ENCODE assay signal across 21 cellular contexts in the genomic region with DNA sequence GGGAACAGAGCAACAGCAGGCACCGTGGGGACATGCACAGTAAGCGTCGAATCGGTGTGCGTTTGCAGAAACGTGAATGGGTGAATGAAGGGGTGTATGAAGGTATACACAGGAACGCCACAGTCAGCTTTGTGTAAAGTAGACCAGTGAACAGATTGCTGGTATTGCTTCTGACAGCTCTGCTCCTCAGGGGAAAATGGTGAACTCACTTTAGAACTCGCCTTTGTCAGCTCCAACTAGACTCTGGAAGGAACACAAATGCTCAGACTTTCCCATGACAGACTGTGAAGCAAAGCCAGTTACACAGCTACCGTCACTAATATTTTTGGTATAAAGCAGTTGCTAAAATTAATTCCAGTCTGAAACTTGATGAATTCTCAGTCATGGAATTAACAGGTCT.
A peak's percentile ranks its signal among the peaks of the same experiment; 100 is the strongest.
DNase-seq lines count a peak whose midpoint lies in the region; ATAC-seq, FAIRE-seq and TF ChIP-seq lines count a peak whose summit lies in the region.
"Had no signal": no experiment of that assay in that cellular context is flagged by ENCODE, and none has a peak within 500 bp of the region (broad histone marks: within the 10 kb centered on the region; RNA-seq: fewer than 3 reads in every experiment).

No MANE protein-coding gene starts in this region.

- CTCF ChIA-PET in K562 (lab: Yijun Ruan, JAX; ENCODE audit: low intra/inter-chr PET ratio): no interaction called here

- FAIRE-seq in K562 (lab: Jason Lieb, UNC): no peak
- FAIRE-seq: bronchial epithelial cell, GM12891, HTR-8/SVneo had no signal

- peak overlapping the region; percentile 20; the same call in 1 of the 3 replicates for H3K27ac ChIP-seq in K562 (ENCODE audit: extremely low read depth, low read depth, low read length)
- peak overlapping the region; percentile 28 for H3K27ac ChIP-seq in right cardiac atrium (ENCODE audit: low read length)
- H3K27ac ChIP-seq in smooth muscle cell (ENCODE audit: low read depth): peak overlapping the region; percentile 42
- H3K27ac ChIP-seq in prostate gland: no peak overlapping the region
- H3K27ac ChIP-seq: SJCRH30, spleen had no signal

- no peaks in the 10 kb centered on the region for H3K27me3 ChIP-seq in K562 (ENCODE audit: control insufficient read depth in 2 of 2, insufficient read depth in 2 of 2, low read length in 2 of 2)
- H3K27me3 ChIP-seq in right cardiac atrium (ENCODE audit: control insufficient read depth, insufficient read depth): no peaks in the 10 kb centered on the region
- no peaks in the 10 kb centered on the region for H3K27me3 ChIP-seq in smooth muscle cell (ENCODE audit: low read depth)
- no peaks in the 10 kb centered on the region for H3K27me3 ChIP-seq in prostate gland (replicated peaks; ENCODE audit: insufficient read depth)
- H3K27me3 ChIP-seq: SJCRH30, spleen had no signal

- peaks cover 3% of the 10 kb centered on the region for H3F3A ChIP-seq in smooth muscle cell (ENCODE audit: low read depth)

- H3K36me3 ChIP-seq in K562 (ENCODE audit: control insufficient read depth, insufficient read depth, low read length) (no peaks in the 10 kb centered on the region; the same call in 1 of the 3 replicates), smooth muscle cell (ENCODE audit: low read depth) (no peaks in the 10 kb centered on the region), prostate gland (no peaks in the 10 kb centered on the region)
- H3K36me3 ChIP-seq: SJCRH30 had no signal

- TF ChIP-seq CTCF in K562 (IDR thresholded peaks at IDR 0.05 in 2 of 3, conservative IDR thresholded peaks at IDR 0.05 in 1 of 3; ENCODE audit: insufficient read depth in 2 of 3, low read depth in 1 of 3, low read length in 3 of 3): no peak
- no peak for TF ChIP-seq CTCF in smooth muscle cell (IDR thresholded peaks at IDR 0.05; ENCODE audit: borderline replicate concordance, insufficient read depth, poor library complexity, severe bottlenecking)
- no peak for TF ChIP-seq CTCF in prostate gland (IDR thresholded peaks at IDR 0.05)

- BruUV-seq in K562 (replicated peaks; lab: Mats Ljungman, UMichigan): no TSS peak

- TF ChIP-seq POLR2A in K562 (conservative IDR thresholded peaks at IDR 0.05): no peak
- TF ChIP-seq POLR2A in prostate gland (IDR thresholded peaks at IDR 0.05): no peak

- H3K9me1 ChIP-seq in K562 (ENCODE audit: control insufficient read depth, insufficient read depth, low read length): no peaks in the 10 kb centered on the region

- H2AFZ ChIP-seq in K562 (ENCODE audit: low read depth, low read length): no peak overlapping the region
- H2AFZ ChIP-seq in smooth muscle cell (ENCODE audit: low read depth): no peak overlapping the region

- peaks cover 91% of the 10 kb centered on the region for H3K79me2 ChIP-seq in K562 (ENCODE audit: control insufficient read depth, insufficient read depth, low read length)
- H3K79me2 ChIP-seq in smooth muscle cell (ENCODE audit: low read depth): peaks cover 100% of the 10 kb centered on the region

- POLR2A ChIA-PET in K562 (lab: Yijun Ruan, JAX): interaction anchor here (0.6 to 1.5 kb wide), 4 partner anchors 9 to 310 kb away, joined by 3 to 7 read pairs (median 4); no protein-coding TSS in a partner anchor

- H3K9me3 ChIP-seq in K562 (replicated peaks; ENCODE audit: control insufficient read depth, insufficient read depth, low read depth, low read length) (no peaks in the 10 kb centered on the region), right cardiac atrium (ENCODE audit: control insufficient read depth, low read length) (no peaks in the 10 kb centered on the region), smooth muscle cell (replicated peaks; ENCODE audit: low read depth) (no peaks in the 10 kb centered on the region), prostate gland (no peaks in the 10 kb centered on the region)
- H3K9me3 ChIP-seq: SJCRH30, spleen had no signal

- no peak for TF ChIP-seq EP300 in K562 (IDR thresholded peaks at IDR 0.05; ENCODE audit: low read length)

- peak; percentile 81 for DNase-seq in G401 (ENCODE audit: low spot score)
- no peak for DNase-seq in K562 (ENCODE audit: extremely low read depth in 1 of 4, low spot score in 3 of 4)
- DNase-seq in right cardiac atrium: no peak
- DNase-seq in smooth muscle cell (lab: John Stamatoyannopoulos, UW; ENCODE audit: unreplicated experiment): no peak
- no peak for DNase-seq in OCI-M1 (lab: John Stamatoyannopoulos, UW)
- DNase-seq in prostate gland (ENCODE audit: low spot score): no peak
- DNase-seq: activated CD4-positive, alpha-beta T cell treated with anti-CD3 and anti-CD28 coated beads, Interleukin-2, amount 50 U/mL, for 1 hour; CD4-positive, CD25-positive, alpha-beta regulatory T cell; DMS153; kidney glomerular epithelial cell; naive thymus-derived CD4-positive, alpha-beta T cell; NCI-H1092; NCI-H2029; SJCRH30; stimulated activated CD4-positive, alpha-beta T cell treated with anti-CD3 and anti-CD28 coated beads, Interleukin-4, amount 100 ng/mL, for 4 hours had no signal

- no peak for TF ChIP-seq RAD21 in K562 (CRISPR knock-in tag; conservative IDR thresholded peaks at IDR 0.05 in 1 of 2, IDR thresholded peaks at IDR 0.05 in 1 of 2)

- H4K20me1 ChIP-seq in K562 (replicated peaks; ENCODE audit: control insufficient read depth, insufficient read depth, low read length) (peaks cover 12% of the 10 kb centered on the region), smooth muscle cell (ENCODE audit: low read depth) (peaks cover 97% of the 10 kb centered on the region)

- peak; percentile 13; the same call in 1 of the 3 replicates for ATAC-seq in K562
- peak; percentile 39 to 40 for ATAC-seq in right cardiac atrium
- ATAC-seq in HG02840 (IDR thresholded peaks at IDR 0.05; ENCODE audit: low FRiP score, unreplicated experiment): no peak
- no peak for ATAC-seq in HG02759 (IDR thresholded peaks at IDR 0.05; ENCODE audit: unreplicated experiment)

- in situ Hi-C loops in G401 (cut with HindIII; ENCODE audit: low sequenced_read_pairs) (loop anchor here (5.0 kb wide), 1 partner anchor 41 kb away; no protein-coding TSS in a partner anchor), K562 (cut with MboI) (no loop called here)

- peaks cover 12 to 18% of the 10 kb centered on the region in 2 experiments for H3K4me1 ChIP-seq in K562 (replicated peaks in 1 of 2; ENCODE audit: control insufficient read depth in 2 of 2, insufficient read depth in 2 of 2, low read length in 2 of 2)
- H3K4me1 ChIP-seq in right cardiac atrium (ENCODE audit: control insufficient read depth, insufficient read depth, low read length): peaks cover 14% of the 10 kb centered on the region
- H3K4me1 ChIP-seq in smooth muscle cell (ENCODE audit: low read depth): peaks cover 11% of the 10 kb centered on the region
- H3K4me1 ChIP-seq in prostate gland (replicated peaks): peaks cover 14% of the 10 kb centered on the region
- H3K4me1 ChIP-seq: SJCRH30 had no signal

- H3K9ac ChIP-seq in K562 (ENCODE audit: insufficient read depth in 1 of 2, low read depth in 2 of 2, low read length in 2 of 2) (peak overlapping the region in 1 of 2 experiments; percentile 85; a peak in 2 of 4 replicates), smooth muscle cell (ENCODE audit: low read depth) (no peak overlapping the region)

- H3K4me2 ChIP-seq in K562 (ENCODE audit: insufficient read depth, low read length) (no peak overlapping the region; the same call in 1 of the 2 replicates), smooth muscle cell (no peak overlapping the region)

- no peak overlapping the region for H3K4me3 ChIP-seq in K562
- no peak overlapping the region for H3K4me3 ChIP-seq in right cardiac atrium (ENCODE audit: low read length)
- H3K4me3 ChIP-seq in smooth muscle cell: no peak overlapping the region
- no peak overlapping the region for H3K4me3 ChIP-seq in prostate gland
- H3K4me3 ChIP-seq: SJCRH30, spleen had no signal

- WGBS in K562 (ENCODE audit: insufficient coverage, low coverage, missing lambda C conversion rate): 81% methylated on average over 9 of the region's 9 CpGs
- 72% methylated on average over 9 of the region's 9 CpGs for WGBS in right cardiac atrium
- 94% methylated on average over 9 of the region's 9 CpGs for WGBS in smooth muscle cell (ENCODE audit: low lambda C conversion rate)
- 77% methylated on average over 9 of the region's 9 CpGs for WGBS in prostate gland

- intact Hi-C loops in K562 (cut with micrococcal nuclease) (no loop called here), right cardiac atrium (cut with DNase I) (loop anchor here in 1 of 4 donors (10.0 kb wide), 1 partner anchor 238 kb away; no protein-coding TSS in a partner anchor), prostate gland (cut with DNase I) (loop anchor here (10.0 kb wide), 1 partner anchor 82 kb away; a partner anchor contains a TSS)

TF ChIP-seq in K562, 482 proteins besides CTCF, POLR2A, EP300 and RAD21 (continues in another document):
- TF ChIP-seq U2AF1 (optimal IDR thresholded peaks at IDR 0.05; ENCODE audit: low read depth, low read length) (no peak), RBM22 (IDR thresholded peaks at IDR 0.05; ENCODE audit: low read depth, low read length, poor library complexity, severe bottlenecking) (no peak), SP1 (CRISPR knock-in tag; IDR thresholded peaks at IDR 0.05) (no peak), SRSF7 (optimal IDR thresholded peaks at IDR 0.05; ENCODE audit: low read depth, low read length) (no peak)
- TF ChIP-seq, protein P1, sequence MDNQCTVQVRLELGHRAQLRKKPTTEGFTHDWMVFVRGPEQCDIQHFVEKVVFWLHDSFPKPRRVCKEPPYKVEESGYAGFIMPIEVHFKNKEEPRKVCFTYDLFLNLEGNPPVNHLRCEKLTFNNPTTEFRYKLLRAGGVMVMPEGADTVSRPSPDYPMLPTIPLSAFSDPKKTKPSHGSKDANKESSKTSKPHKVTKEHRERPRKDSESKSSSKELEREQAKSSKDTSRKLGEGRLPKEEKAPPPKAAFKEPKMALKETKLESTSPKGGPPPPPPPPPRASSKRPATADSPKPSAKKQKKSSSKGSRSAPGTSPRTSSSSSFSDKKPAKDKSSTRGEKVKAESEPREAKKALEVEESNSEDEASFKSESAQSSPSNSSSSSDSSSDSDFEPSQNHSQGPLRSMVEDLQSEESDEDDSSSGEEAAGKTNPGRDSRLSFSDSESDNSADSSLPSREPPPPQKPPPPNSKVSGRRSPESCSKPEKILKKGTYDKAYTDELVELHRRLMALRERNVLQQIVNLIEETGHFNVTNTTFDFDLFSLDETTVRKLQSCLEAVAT (IDR thresholded peaks at IDR 0.05): no peak

Comparison
In these comparisons a context has a peak if more than half of its experiments do, and no peak if none do; other contexts are left out.
1. ATAC-seq: peak in K562 (single experiment) and right cardiac atrium (2 of 2); none in HG02840 (single experiment) and HG02759 (single experiment).
2. H3K27ac ChIP-seq: peak in K562 (single experiment), right cardiac atrium (single experiment) and smooth muscle cell (single experiment); none in prostate gland (0 of 2).